In the genomic region with DNA sequence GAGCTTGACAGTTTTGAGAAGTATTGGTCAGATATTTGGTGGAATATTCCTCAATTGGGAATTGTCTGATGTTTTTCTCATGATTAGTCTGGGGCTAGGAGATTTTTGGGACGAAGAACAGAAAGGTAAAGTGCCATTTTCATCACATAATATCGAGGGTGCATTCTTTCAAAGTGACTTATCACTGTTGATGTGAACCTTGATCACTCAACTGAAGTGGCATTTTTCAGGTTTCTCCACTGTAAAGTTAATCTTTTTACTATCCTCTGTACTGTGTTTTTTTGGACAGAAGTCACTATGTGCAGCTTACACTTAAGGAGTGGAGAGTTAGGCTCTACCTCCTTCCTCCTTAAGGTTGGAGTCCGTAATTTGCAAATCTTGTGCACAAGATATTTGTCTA, we compare ENCODE assay signal across 26 cellular contexts. TPM values are rescaled to one million over a fixed set of nuclear protein-coding genes. Genes with fewer than 3 reads are reported as not detected.
"Had no signal": no experiment of that assay in that cellular context is flagged by ENCODE, and none has a peak within 500 bp of the region (broad histone marks: within the 10 kb centered on the region; RNA-seq: fewer than 3 reads in every experiment).

No MANE protein-coding gene starts in this region.

- ATAC-seq: stimulated activated effector memory CD8-positive, alpha-beta T cell treated with anti-CD3 and anti-CD28 coated beads, Interleukin-12 subunit alpha, Interleukin-12 subunit beta, amount 100 ng/mL, for 72 hours; stimulated activated memory B cell treated with anti-CD40 and anti-IgM and Interleukin-4, amounts not matched to agents 10 μg/mL and 1 μg/mL and 100 μg/mL, for 72 hours; stimulated activated naive B cell treated with anti-CD40 and anti-IgM and Interleukin-4, amounts not matched to agents 10 μg/mL and 1 μg/mL and 100 μg/mL, for 72 hours; stimulated activated naive CD8-positive, alpha-beta T cell treated with anti-CD3 and anti-CD28 coated beads, Interleukin-15, amount 100 ng/mL, for 72 hours; stimulated activated naive CD8-positive, alpha-beta T cell treated with anti-CD3 and anti-CD28 coated beads, Interleukin-15, Interleukin-2, amounts not matched to agents 100 U/mL and 50 U/mL, for 24 hours; upper lobe of right lung had no signal

- H3K36me3 ChIP-seq: stomach, suprapubic skin, thoracic aorta, thyroid gland, tibial artery, tibial nerve, transverse colon, upper lobe of left lung, upper lobe of right lung, uterus, vagina had no signal

- H3K27ac ChIP-seq: stomach, suprapubic skin, testis, thoracic aorta, thyroid gland, tibial artery, tibial nerve, transverse colon, upper lobe of left lung, upper lobe of right lung, uterus, vagina had no signal

- DNase-seq: stimulated activated CD4-positive, alpha-beta T cell treated with anti-CD3 and anti-CD28 coated beads, Interleukin-2, amount 100 ng/mL, for 48 hours; stimulated activated CD4-positive, alpha-beta T cell treated with anti-CD3 and anti-CD28 coated beads, Interleukin-4, amount 100 ng/mL, for 1 hour; stimulated activated CD4-positive, alpha-beta T cell treated with anti-CD3 and anti-CD28 coated beads, Interleukin-4, amount 100 ng/mL, for 24 hours; stimulated activated CD4-positive, alpha-beta T cell treated with anti-CD3 and anti-CD28 coated beads, Interleukin-4, amount 100 ng/mL, for 4 hours; stimulated activated CD8-positive, alpha-beta memory T cell treated with anti-CD3 and anti-CD28 coated beads, Interleukin-4, amount 100 ng/mL, for 48 hours; stimulated activated naive B cell treated with anti-CD40 and anti-IgM and Interleukin-4, amounts not matched to agents 10 μg/mL and 1 μg/mL and 100 μg/mL, for 72 hours; stimulated activated naive CD4-positive, alpha-beta T cell; stimulated activated naive CD4-positive, alpha-beta T cell treated with Interleukin-2 at 50 U/mL for 16 hours; stimulated activated naive CD8-positive, alpha-beta T cell treated with anti-CD3 and anti-CD28 coated beads, Interleukin-15, amount 100 ng/mL, for 72 hours; stimulated activated naive CD8-positive, alpha-beta T cell treated with anti-CD3 and anti-CD28 coated beads, Interleukin-15, Interleukin-2, amounts not matched to agents 100 U/mL and 50 U/mL, for 24 hours; stomach; substantia nigra; testis; thyroid gland; tibial artery; transverse colon; trophoblast cell; upper lobe of left lung; upper lobe of right lung; uterus had no signal

- H3K4me1 ChIP-seq: testis had no signal

- H3K27me3 ChIP-seq: testis, thyroid gland, upper lobe of left lung, uterus, vagina had no signal

- H3K9me3 ChIP-seq: stomach, suprapubic skin, testis, thoracic aorta, thyroid gland, tibial artery, transverse colon, upper lobe of left lung, upper lobe of right lung, uterus, vagina had no signal

- H3K4me3 ChIP-seq: stomach, suprapubic skin, testis, thoracic aorta, thyroid gland, tibial artery, tibial nerve, transverse colon, upper lobe of left lung, upper lobe of right lung, uterus, vagina had no signal

RNA-seq across cellular contexts. Expression of a gene that starts 39.2 kb away (rescaled TPM):
- total RNA-seq: vagina had no signal
